8 cellular contexts compared by ENCODE assay signal in the genomic region with DNA sequence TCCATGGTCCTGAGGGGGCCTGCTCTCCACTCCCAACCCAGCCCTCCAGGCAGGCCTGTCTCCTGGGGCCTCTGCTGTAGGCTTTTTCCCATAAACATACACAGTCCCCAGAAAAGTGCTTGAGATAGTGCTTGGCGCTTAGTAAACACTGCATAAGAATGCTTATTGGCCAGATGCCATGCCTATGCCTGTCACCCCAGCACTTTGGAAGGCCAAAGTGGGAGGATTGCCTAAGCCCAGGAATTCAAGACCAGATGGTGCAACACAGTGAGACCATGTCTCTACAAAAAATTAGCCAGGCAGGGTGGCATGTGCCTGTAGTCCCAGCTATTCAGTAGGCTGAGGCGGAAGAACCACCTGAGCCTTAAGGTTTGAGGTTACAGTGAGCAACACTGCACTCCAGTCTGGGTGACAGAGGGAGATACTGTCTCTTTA. TPM values are rescaled to one million over a fixed set of nuclear protein-coding genes. Genes with fewer than 3 reads are reported as not detected.
DNase-seq lines count a peak whose midpoint lies in the region; ATAC-seq, FAIRE-seq and TF ChIP-seq lines count a peak whose summit lies in the region.
"Had no signal": no experiment of that assay in that cellular context is flagged by ENCODE, and none has a peak within 500 bp of the region (broad histone marks: within the 10 kb centered on the region; RNA-seq: fewer than 3 reads in every experiment).

No MANE protein-coding gene starts in this region.

- H3K36me3 ChIP-seq in GM23248 (ENCODE audit: low read depth): no peaks in the 10 kb centered on the region
- no peaks in the 10 kb centered on the region for H3K36me3 ChIP-seq in fibroblast of lung (ENCODE audit: control insufficient read depth, insufficient read depth, low read length)

- DNase-seq in GM23248: peak; percentile 98
- peak; percentile 81 for DNase-seq in NCI-H69 (lab: John Stamatoyannopoulos, UW)
- peak; percentile 92 to 96 for DNase-seq in fibroblast of lung (ENCODE audit: low read depth in 2 of 2)
- peak; percentile 96 for DNase-seq in skeletal muscle cell (ENCODE audit: low read depth)
- DNase-seq in activated CD4-positive, alpha-beta T cell treated with anti-CD3 and anti-CD28 coated beads for 48 hours: no peak
- no peak for DNase-seq in D721Med (ENCODE audit: insufficient read length, low spot score)
- DNase-seq: Karpas-422 had no signal

- peaks cover 26% of the 10 kb centered on the region for H3F3A ChIP-seq in GM23248 (ENCODE audit: insufficient read depth)

- no peaks in the 10 kb centered on the region for H3K27me3 ChIP-seq in GM23248 (replicated peaks; ENCODE audit: insufficient read depth)
- H3K27me3 ChIP-seq in fibroblast of lung (ENCODE audit: control insufficient read depth, insufficient read depth, low read length): no peaks in the 10 kb centered on the region

- no peak for FAIRE-seq in D721Med (lab: Jason Lieb, UNC)

- H3K4me2 ChIP-seq in GM23248 (ENCODE audit: unreplicated experiment) (peak overlapping the region; percentile 27), fibroblast of lung (ENCODE audit: extremely low read depth, insufficient read depth, low read length) (peak overlapping the region; percentile 45)

- WGBS in GM23248 (ENCODE audit: low coverage in 1 of 2, low lambda C conversion rate in 2 of 2, missing lambda C conversion rate in 2 of 2), 2 experiments: 38 to 49% methylated on average over 2 of the region's 2 CpGs

- H3K4me1 ChIP-seq in GM23248 (ENCODE audit: insufficient read depth): peaks cover 57% of the 10 kb centered on the region
- H3K4me1 ChIP-seq in fibroblast of lung (ENCODE audit: control insufficient read depth, extremely low read depth, insufficient read depth, low read length): peaks cover 13% of the 10 kb centered on the region

- H3K27ac ChIP-seq in GM23248: peak overlapping the region; percentile 83
- H3K27ac ChIP-seq in fibroblast of lung (ENCODE audit: insufficient read depth, low read length): peak overlapping the region; percentile 63

- no peak overlapping the region for H2AFZ ChIP-seq in GM23248
- no peak overlapping the region for H2AFZ ChIP-seq in fibroblast of lung (ENCODE audit: low read length)

- H3K4me3 ChIP-seq in GM23248 (no peak overlapping the region), fibroblast of lung (replicated peaks in 1 of 4; ENCODE audit: control extremely low read depth in 1 of 4, insufficient read depth in 1 of 4, low read depth in 3 of 4, low read length in 4 of 4) (no peak overlapping the region), skeletal muscle cell (ENCODE audit: low read depth, low read length) (no peak overlapping the region)

- H3K9ac ChIP-seq in GM23248 (peak overlapping the region; percentile 61), fibroblast of lung (ENCODE audit: insufficient read depth, low read length) (no peak overlapping the region)

- TF ChIP-seq CTCF in fibroblast of lung (conservative IDR thresholded peaks at IDR 0.05 in 1 of 2, IDR thresholded peaks at IDR 0.05 in 1 of 2; ENCODE audit: low read depth in 1 of 2, low read length in 2 of 2) (no peak), D721Med (IDR thresholded peaks at IDR 0.05; ENCODE audit: insufficient read depth, missing control alignments) (no peak)

- ATAC-seq in HG03571 (IDR thresholded peaks at IDR 0.05; ENCODE audit: unreplicated experiment): no peak

- H3K79me2 ChIP-seq in GM23248 (ENCODE audit: insufficient read depth) (no peaks in the 10 kb centered on the region), fibroblast of lung (ENCODE audit: control insufficient read depth, insufficient read depth, low read length) (no peaks in the 10 kb centered on the region)

- no peaks in the 10 kb centered on the region for H3K9me2 ChIP-seq in GM23248 (ENCODE audit: insufficient read depth)

- H3K9me3 ChIP-seq in GM23248 (ENCODE audit: low read depth) (no peaks in the 10 kb centered on the region), fibroblast of lung (ENCODE audit: control insufficient read depth, insufficient read depth, low read depth, low read length) (no peaks in the 10 kb centered on the region)

- H4K20me1 ChIP-seq in GM23248 (ENCODE audit: insufficient read depth): no peaks in the 10 kb centered on the region
- no peaks in the 10 kb centered on the region for H4K20me1 ChIP-seq in fibroblast of lung (ENCODE audit: control insufficient read depth, extremely low read depth, insufficient read depth, low read length)

- in situ Hi-C loops in GM23248 (cut with MboI): no loop called here

RNA-seq across cellular contexts. Expression of a gene that starts 24.6 kb away (rescaled TPM):
- 66.1 and 81.0 TPM in 2 replicates for total RNA-seq in GM23248 (2014; rRNA removed; shearing (Covaris generic))
- 54.5 and 55.4 TPM in 2 replicates for polyA plus RNA-seq in GM23248 (2016; fragmentation: Nextera tagmentation; extraction: Ambion mirVana)
- 18.7 and 36.0 TPM in 2 replicates for total RNA-seq in fibroblast of lung
- 23.4 and 27.0 TPM in 2 replicates for polyA plus RNA-seq in fibroblast of lung
- polyA plus RNA-seq in fibroblast of lung (2012): 37.0 and 41.6 TPM in 2 replicates
- 51.2 and 65.8 TPM in 2 replicates for polyA minus RNA-seq in fibroblast of lung (ENCODE audit: low replicate concordance)

Comparison
In these comparisons a context has a peak if more than half of its experiments do, and no peak if none do; other contexts are left out.
1. DNase-seq: peak in GM23248 (single experiment), NCI-H69 (single experiment), fibroblast of lung (2 of 2) and skeletal muscle cell (single experiment); none in activated CD4-positive, alpha-beta T cell treated with anti-CD3 and anti-CD28 coated beads for 48 hours (single experiment) and D721Med (single experiment).